ENCODE assay signal across 1 cellular context in the genomic region with DNA sequence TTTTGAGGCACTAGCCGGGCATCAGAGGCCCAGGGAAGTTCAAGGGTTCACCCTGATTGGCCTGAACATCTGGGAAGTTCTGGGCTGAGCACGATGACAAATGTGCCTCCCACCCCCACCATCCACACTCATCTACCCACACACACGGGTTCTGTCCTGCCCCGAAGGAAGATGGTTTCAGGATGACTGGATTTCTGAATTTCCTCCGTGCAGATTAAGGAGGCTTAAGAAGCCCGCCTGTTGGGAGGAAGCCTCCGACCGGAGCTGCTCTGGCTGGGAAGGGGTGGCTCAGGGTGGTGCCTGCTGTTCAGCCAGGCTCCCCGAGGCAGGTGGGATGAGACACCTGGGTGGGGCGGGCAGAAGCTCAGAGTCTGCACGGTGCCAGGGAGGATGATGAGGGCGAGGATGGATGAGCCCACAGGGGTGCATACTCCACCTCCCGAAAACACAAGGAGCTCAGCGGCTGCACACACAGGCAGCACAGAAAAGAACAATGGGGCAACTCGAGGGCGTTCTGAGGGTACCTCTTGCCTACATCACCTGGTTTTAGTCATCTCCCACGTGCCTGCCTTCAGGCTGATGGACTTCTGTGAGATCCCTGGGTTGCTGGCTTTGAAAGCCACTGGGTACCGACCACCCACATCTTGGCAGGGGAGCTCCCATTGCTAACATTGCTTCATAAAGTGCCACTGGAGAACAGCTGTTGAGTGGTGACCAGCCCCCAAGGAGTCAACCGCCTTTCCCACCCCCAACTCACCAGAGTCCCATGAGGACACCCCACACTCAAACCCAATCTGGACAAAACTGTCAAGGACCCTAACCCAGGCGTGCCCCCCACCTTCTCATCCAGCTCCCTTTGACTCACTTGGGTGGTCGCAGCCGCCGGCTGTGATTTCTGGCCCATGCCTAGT.
TF ChIP-seq lines count a peak whose summit lies in the region.

No MANE protein-coding gene starts in this region.

TF ChIP-seq in SK-N-SH treated with all-trans-retinoic acid at 6 μM for 48 hours, 23 proteins besides CTCF, POLR2A, EP300 and RAD21 (continued from another document):
- TF ChIP-seq, protein P1, sequence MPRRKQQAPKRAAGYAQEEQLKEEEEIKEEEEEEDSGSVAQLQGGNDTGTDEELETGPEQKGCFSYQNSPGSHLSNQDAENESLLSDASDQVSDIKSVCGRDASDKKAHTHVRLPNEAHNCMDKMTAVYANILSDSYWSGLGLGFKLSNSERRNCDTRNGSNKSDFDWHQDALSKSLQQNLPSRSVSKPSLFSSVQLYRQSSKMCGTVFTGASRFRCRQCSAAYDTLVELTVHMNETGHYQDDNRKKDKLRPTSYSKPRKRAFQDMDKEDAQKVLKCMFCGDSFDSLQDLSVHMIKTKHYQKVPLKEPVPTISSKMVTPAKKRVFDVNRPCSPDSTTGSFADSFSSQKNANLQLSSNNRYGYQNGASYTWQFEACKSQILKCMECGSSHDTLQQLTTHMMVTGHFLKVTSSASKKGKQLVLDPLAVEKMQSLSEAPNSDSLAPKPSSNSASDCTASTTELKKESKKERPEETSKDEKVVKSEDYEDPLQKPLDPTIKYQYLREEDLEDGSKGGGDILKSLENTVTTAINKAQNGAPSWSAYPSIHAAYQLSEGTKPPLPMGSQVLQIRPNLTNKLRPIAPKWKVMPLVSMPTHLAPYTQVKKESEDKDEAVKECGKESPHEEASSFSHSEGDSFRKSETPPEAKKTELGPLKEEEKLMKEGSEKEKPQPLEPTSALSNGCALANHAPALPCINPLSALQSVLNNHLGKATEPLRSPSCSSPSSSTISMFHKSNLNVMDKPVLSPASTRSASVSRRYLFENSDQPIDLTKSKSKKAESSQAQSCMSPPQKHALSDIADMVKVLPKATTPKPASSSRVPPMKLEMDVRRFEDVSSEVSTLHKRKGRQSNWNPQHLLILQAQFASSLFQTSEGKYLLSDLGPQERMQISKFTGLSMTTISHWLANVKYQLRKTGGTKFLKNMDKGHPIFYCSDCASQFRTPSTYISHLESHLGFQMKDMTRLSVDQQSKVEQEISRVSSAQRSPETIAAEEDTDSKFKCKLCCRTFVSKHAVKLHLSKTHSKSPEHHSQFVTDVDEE (CRISPR knock-in tag; IDR thresholded peaks at IDR 0.05), result no peak
- TF ChIP-seq, protein P2, sequence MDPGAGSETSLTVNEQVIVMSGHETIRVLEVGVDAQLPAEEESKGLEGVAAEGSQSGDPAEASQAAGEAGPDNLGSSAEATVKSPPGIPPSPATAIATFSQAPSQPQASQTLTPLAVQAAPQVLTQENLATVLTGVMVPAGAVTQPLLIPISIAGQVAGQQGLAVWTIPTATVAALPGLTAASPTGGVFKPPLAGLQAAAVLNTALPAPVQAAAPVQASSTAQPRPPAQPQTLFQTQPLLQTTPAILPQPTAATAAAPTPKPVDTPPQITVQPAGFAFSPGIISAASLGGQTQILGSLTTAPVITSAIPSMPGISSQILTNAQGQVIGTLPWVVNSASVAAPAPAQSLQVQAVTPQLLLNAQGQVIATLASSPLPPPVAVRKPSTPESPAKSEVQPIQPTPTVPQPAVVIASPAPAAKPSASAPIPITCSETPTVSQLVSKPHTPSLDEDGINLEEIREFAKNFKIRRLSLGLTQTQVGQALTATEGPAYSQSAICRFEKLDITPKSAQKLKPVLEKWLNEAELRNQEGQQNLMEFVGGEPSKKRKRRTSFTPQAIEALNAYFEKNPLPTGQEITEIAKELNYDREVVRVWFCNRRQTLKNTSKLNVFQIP (CRISPR knock-in tag; IDR thresholded peaks at IDR 0.05; ENCODE audit: borderline replicate concordance, low read depth), result no peak
- TF ChIP-seq ESRRG (CRISPR knock-in tag; IDR thresholded peaks at IDR 0.05), result no peak
